8 cellular contexts compared by ENCODE assay signal in genomic region chr16:21511315-21512210, GRCh38.
DNase-seq lines count a peak whose midpoint lies in the region; ATAC-seq and TF ChIP-seq lines count a peak whose summit lies in the region.
"Not testable (repeated sequence)": the region's sequence is repeated elsewhere in the genome, so short reads cannot be mapped to it uniquely, and the experiment has no call there.

No MANE protein-coding gene starts in this region.

- H3K27ac Mint-ChIP-seq in activated CD4-positive, alpha-beta memory T cell treated with anti-CD3 and anti-CD28 coated beads for 36 hours: peak overlapping the region; percentile 61
- H3K27ac Mint-ChIP-seq in progenitor cell of endocrine pancreas: peak overlapping the region; percentile 88

- intact Hi-C loops in activated CD4-positive, alpha-beta memory T cell treated with anti-CD3 and anti-CD28 coated beads for 36 hours (cut with micrococcal nuclease); left lung (cut with DNase I): not testable (repeated sequence)

- peaks cover 84% of the 10 kb centered on the region for H3K4me1 Mint-ChIP-seq in activated CD4-positive, alpha-beta memory T cell treated with anti-CD3 and anti-CD28 coated beads for 36 hours (ENCODE audit: low read depth)
- peaks cover 56% of the 10 kb centered on the region for H3K4me1 Mint-ChIP-seq in progenitor cell of endocrine pancreas (ENCODE audit: low read depth)

- not testable (repeated sequence) for H3K4me3 ChIP-seq in brain microvascular endothelial cell (ENCODE audit: low read depth, low read length); left lung; upper lobe of left lung

- CTCF ChIA-PET in activated CD4-positive, alpha-beta memory T cell treated with anti-CD3 and anti-CD28 coated beads for 36 hours (lab: Charles Lee): not testable (repeated sequence)

- H3K36me3 Mint-ChIP-seq in activated CD4-positive, alpha-beta memory T cell treated with anti-CD3 and anti-CD28 coated beads for 36 hours: peaks cover 38% of the 10 kb centered on the region
- H3K36me3 Mint-ChIP-seq in progenitor cell of endocrine pancreas (ENCODE audit: insufficient read depth): not testable (repeated sequence)

- DNase-seq in Daoy (ENCODE audit: low read depth): peak; percentile 86
- peak; percentile 42 for DNase-seq in NCI-H510A treated with DMSO at 0.1 percent for 48 hours (lab: John Stamatoyannopoulos, UW)
- peak; percentile 12 for DNase-seq in activated CD4-positive, alpha-beta memory T cell treated with anti-CD3 and anti-CD28 coated beads for 36 hours
- DNase-seq in brain microvascular endothelial cell: peak; percentile 91
- DNase-seq in fibroblast of peridontal ligament (ENCODE audit: extremely low read depth): peak; percentile 53
- DNase-seq in left lung: peak; percentile 32 to 81
- DNase-seq in progenitor cell of endocrine pancreas (ENCODE audit: low spot score, unreplicated experiment): not testable (repeated sequence)
- peak; percentile 20 to 83 for DNase-seq in upper lobe of left lung

- H3K9me3 Mint-ChIP-seq in activated CD4-positive, alpha-beta memory T cell treated with anti-CD3 and anti-CD28 coated beads for 36 hours; progenitor cell of endocrine pancreas (ENCODE audit: low read depth): not testable (repeated sequence)

- TF ChIP-seq CTCF in brain microvascular endothelial cell (IDR thresholded peaks at IDR 0.05; ENCODE audit: low read depth, low read length, missing control alignments); left lung (IDR thresholded peaks at IDR 0.05); progenitor cell of endocrine pancreas (IDR thresholded peaks at IDR 0.05; ENCODE audit: unreplicated experiment); upper lobe of left lung (IDR thresholded peaks at IDR 0.05): not testable (repeated sequence)

- POLR2A ChIA-PET in activated CD4-positive, alpha-beta memory T cell treated with anti-CD3 and anti-CD28 coated beads for 36 hours (lab: Charles Lee): not testable (repeated sequence)

- not testable (repeated sequence) for H3K27me3 Mint-ChIP-seq in activated CD4-positive, alpha-beta memory T cell treated with anti-CD3 and anti-CD28 coated beads for 36 hours; progenitor cell of endocrine pancreas

- ATAC-seq in left lung: peak; percentile 3
- peak in 1 of 2 donors; percentile 71 for ATAC-seq in upper lobe of left lung (ENCODE audit: low FRiP score in 2 of 2)

- in situ Hi-C loops in brain microvascular endothelial cell (cut with HindIII; ENCODE audit: low pct_ligation_motif_present, low sequenced_read_pairs): not testable (repeated sequence)

- WGBS in upper lobe of left lung, 2 donors: 80 to 81% methylated on average over 24 to 29 of the region's 29 CpGs

- TF ChIP-seq EP300 in upper lobe of left lung (IDR thresholded peaks at IDR 0.05): not testable (repeated sequence)

- TF ChIP-seq POLR2A in upper lobe of left lung (IDR thresholded peaks at IDR 0.05): not testable (repeated sequence)

- not testable (repeated sequence) for H3K4me3 Mint-ChIP-seq in activated CD4-positive, alpha-beta memory T cell treated with anti-CD3 and anti-CD28 coated beads for 36 hours; progenitor cell of endocrine pancreas (ENCODE audit: low read depth)

- H3K27ac ChIP-seq in brain microvascular endothelial cell: peak overlapping the region; percentile 46
- H3K27ac ChIP-seq in left lung: peak overlapping the region in 1 of 2 donors; percentile 2
- peak overlapping the region in 2 of 4 donors; percentile 50 to 54 for H3K27ac ChIP-seq in upper lobe of left lung

- H3K27me3 ChIP-seq in brain microvascular endothelial cell (replicated peaks); left lung; upper lobe of left lung: not testable (repeated sequence)

- H3K4me1 ChIP-seq in left lung (peaks cover 18 to 94% of the 10 kb centered on the region in 2 donors), upper lobe of left lung (peaks cover 37 to 76% (median 51%) of the 10 kb centered on the region in 4 donors)

- H3K36me3 ChIP-seq in brain microvascular endothelial cell (replicated peaks) (peaks cover 32% of the 10 kb centered on the region), left lung (peaks cover 0 to 36% of the 10 kb centered on the region in 2 donors)
- H3K36me3 ChIP-seq in upper lobe of left lung: not testable (repeated sequence)

- H3K9me3 ChIP-seq in left lung, upper lobe of left lung: not testable (repeated sequence)
